In genomic region chr5:174910245-174910737, GRCh38 we compare ENCODE assay signal across 9 cellular contexts.
A peak's percentile ranks its signal among the peaks of the same experiment; 100 is the strongest.
DNase-seq lines count a peak whose midpoint lies in the region; ATAC-seq, FAIRE-seq and TF ChIP-seq lines count a peak whose summit lies in the region.
"Had no signal": no experiment of that assay in that cellular context is flagged by ENCODE, and none has a peak within 500 bp of the region (broad histone marks: within the 10 kb centered on the region; RNA-seq: fewer than 3 reads in every experiment).

No MANE protein-coding gene starts in this region.

- intact Hi-C loops in cardiac septum (cut with DNase I) = loop anchor here (2.0 kb wide), 1 partner anchor 27 kb away; no protein-coding TSS in a partner anchor

- peaks cover 0 to 2% of the 10 kb centered on the region in 2 donors for H3K36me3 Mint-ChIP-seq in activated naive CD4-positive, alpha-beta T cell treated with anti-CD3 and anti-CD28 coated beads, Interleukin-2, amount 50 U/mL, for 72 hours

- no peak overlapping the region for H3K27ac Mint-ChIP-seq in activated naive CD4-positive, alpha-beta T cell treated with anti-CD3 and anti-CD28 coated beads, Interleukin-2, amount 50 U/mL, for 72 hours
- H3K27ac Mint-ChIP-seq: dendritic cell treated with granulocyte-macrophage colony-stimulating factor and Interleukin-4, amounts not matched to agents 40 ng/mL and 50 ng/mL, for 4 days had no signal

- no peak for FAIRE-seq in D721Med (lab: Jason Lieb, UNC)

- H3K27ac ChIP-seq in SJSA1 = no peak overlapping the region

- H3K9me3 Mint-ChIP-seq in activated naive CD4-positive, alpha-beta T cell treated with anti-CD3 and anti-CD28 coated beads, Interleukin-2, amount 50 U/mL, for 72 hours = peaks cover 0 to 6% of the 10 kb centered on the region in 2 donors
- H3K9me3 Mint-ChIP-seq: dendritic cell treated with granulocyte-macrophage colony-stimulating factor and Interleukin-4, amounts not matched to agents 40 ng/mL and 50 ng/mL, for 4 days had no signal

- peak; percentile 95 for TF ChIP-seq CTCF in D721Med (IDR thresholded peaks at IDR 0.05; ENCODE audit: insufficient read depth, missing control alignments)

- ATAC-seq in GM21390 (IDR thresholded peaks at IDR 0.05; ENCODE audit: unreplicated experiment) (peak; percentile 99), HG03196 (IDR thresholded peaks at IDR 0.05; ENCODE audit: unreplicated experiment) (no peak)
- peak; percentile 75 to 89 for ATAC-seq in activated naive CD4-positive, alpha-beta T cell treated with anti-CD3 and anti-CD28 coated beads, Interleukin-2, amount 50 U/mL, for 72 hours

- no peak overlapping the region for H3K4me3 ChIP-seq in Jurkat, Clone E6-1 (ENCODE audit: low read length)
- no peak overlapping the region for H3K4me3 ChIP-seq in SJSA1

- H3K9me3 ChIP-seq in SJSA1 (replicated peaks) = no peaks in the 10 kb centered on the region

- DNase-seq in D721Med (ENCODE audit: insufficient read length, low spot score) (peak; percentile 46), SJSA1 (ENCODE audit: low read depth in 1 of 2, low spot score in 2 of 2) (peak; percentile 55 to 76), cardiac septum (ENCODE audit: low spot score) (peak; percentile 82), retina (peak; percentile 89)
- peak; percentile 28 for DNase-seq in Jurkat, Clone E6-1 (ENCODE audit: low read depth, low spot score)
- DNase-seq in activated naive CD4-positive, alpha-beta T cell treated with anti-CD3 and anti-CD28 coated beads, Interleukin-2, amount 50 U/mL, for 72 hours (ENCODE audit: low spot score in 2 of 2) = peak in 1 of 2 donors; percentile 66

- 0 out of 2 replicates have a peak, but pooled peaks cover 2% of the 10 kb centered on the region for H3K27me3 ChIP-seq in SJSA1 (replicated peaks)

- H3K4me1 ChIP-seq in SJSA1 (replicated peaks) = no peaks in the 10 kb centered on the region; the same call in 1 of the 2 replicates

- H3K36me3 ChIP-seq in SJSA1 = no peaks in the 10 kb centered on the region
